In genomic region chr6:3232017-3232838, GRCh38 we compare ENCODE assay signal across 1 cellular context.
TF ChIP-seq lines count a peak whose summit lies in the region.

No MANE protein-coding gene starts in this region.

TF ChIP-seq in HepG2, 621 proteins besides CTCF, POLR2A, EP300 and RAD21 (continued from another document):
- no peak for TF ChIP-seq U2AF2 (IDR thresholded peaks at IDR 0.05; ENCODE audit: low read depth, low read length)
- no peak for TF ChIP-seq ZBTB7A (CRISPR knock-in tag; IDR thresholded peaks at IDR 0.05)
- no peak for TF ChIP-seq ZNF850 (CRISPR knock-in tag; conservative IDR thresholded peaks at IDR 0.05)
- TF ChIP-seq, protein P1, sequence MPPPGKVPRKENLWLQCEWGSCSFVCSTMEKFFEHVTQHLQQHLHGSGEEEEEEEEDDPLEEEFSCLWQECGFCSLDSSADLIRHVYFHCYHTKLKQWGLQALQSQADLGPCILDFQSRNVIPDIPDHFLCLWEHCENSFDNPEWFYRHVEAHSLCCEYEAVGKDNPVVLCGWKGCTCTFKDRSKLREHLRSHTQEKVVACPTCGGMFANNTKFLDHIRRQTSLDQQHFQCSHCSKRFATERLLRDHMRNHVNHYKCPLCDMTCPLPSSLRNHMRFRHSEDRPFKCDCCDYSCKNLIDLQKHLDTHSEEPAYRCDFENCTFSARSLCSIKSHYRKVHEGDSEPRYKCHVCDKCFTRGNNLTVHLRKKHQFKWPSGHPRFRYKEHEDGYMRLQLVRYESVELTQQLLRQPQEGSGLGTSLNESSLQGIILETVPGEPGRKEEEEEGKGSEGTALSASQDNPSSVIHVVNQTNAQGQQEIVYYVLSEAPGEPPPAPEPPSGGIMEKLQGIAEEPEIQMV (CRISPR knock-in tag; IDR thresholded peaks at IDR 0.05; ENCODE audit: low read depth): no peak
- TF ChIP-seq ZNF597 (CRISPR knock-in tag; IDR thresholded peaks at IDR 0.05): no peak
- 0 out of 2 replicates have a peak, but pooled peaks have one; percentile 81 for TF ChIP-seq ZNF501 (CRISPR knock-in tag; IDR thresholded peaks at IDR 0.05)
- TF ChIP-seq, protein P2, sequence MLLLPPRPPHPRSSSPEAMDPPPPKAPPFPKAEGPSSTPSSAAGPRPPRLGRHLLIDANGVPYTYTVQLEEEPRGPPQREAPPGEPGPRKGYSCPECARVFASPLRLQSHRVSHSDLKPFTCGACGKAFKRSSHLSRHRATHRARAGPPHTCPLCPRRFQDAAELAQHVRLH (CRISPR knock-in tag; IDR thresholded peaks at IDR 0.05; ENCODE audit: borderline replicate concordance, low read depth): no peak
- no peak for TF ChIP-seq ZNF382 (CRISPR knock-in tag; IDR thresholded peaks at IDR 0.05; ENCODE audit: borderline replicate concordance)
- TF ChIP-seq, protein P3, sequence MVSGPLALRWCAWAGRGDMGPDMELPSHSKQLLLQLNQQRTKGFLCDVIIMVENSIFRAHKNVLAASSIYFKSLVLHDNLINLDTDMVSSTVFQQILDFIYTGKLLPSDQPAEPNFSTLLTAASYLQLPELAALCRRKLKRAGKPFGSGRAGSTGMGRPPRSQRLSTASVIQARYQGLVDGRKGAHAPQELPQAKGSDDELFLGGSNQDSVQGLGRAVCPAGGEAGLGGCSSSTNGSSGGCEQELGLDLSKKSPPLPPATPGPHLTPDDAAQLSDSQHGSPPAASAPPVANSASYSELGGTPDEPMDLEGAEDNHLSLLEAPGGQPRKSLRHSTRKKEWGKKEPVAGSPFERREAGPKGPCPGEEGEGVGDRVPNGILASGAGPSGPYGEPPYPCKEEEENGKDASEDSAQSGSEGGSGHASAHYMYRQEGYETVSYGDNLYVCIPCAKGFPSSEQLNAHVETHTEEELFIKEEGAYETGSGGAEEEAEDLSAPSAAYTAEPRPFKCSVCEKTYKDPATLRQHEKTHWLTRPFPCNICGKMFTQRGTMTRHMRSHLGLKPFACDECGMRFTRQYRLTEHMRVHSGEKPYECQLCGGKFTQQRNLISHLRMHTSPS (CRISPR knock-in tag; IDR thresholded peaks at IDR 0.05; ENCODE audit: low read depth): 0 out of 2 replicates have a peak, but pooled peaks have one; percentile 0
- TF ChIP-seq, protein P4, sequence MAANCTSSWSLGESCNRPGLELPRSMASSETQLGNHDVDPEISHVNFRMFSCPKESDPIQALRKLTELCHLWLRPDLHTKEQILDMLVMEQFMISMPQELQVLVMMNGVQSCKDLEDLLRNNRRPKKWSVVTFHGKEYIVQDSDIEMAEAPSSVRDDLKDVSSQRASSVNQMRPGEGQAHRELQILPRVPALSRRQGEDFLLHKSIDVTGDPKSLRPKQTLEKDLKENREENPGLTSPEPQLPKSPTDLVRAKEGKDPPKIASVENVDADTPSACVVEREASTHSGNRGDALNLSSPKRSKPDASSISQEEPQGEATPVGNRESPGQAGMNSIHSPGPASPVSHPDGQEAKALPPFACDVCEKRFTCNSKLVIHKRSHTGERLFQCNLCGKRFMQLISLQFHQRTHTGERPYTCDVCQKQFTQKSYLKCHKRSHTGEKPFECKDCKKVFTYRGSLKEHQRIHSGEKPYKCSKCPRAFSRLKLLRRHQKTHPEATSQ (CRISPR knock-in tag; IDR thresholded peaks at IDR 0.05; ENCODE audit: borderline replicate concordance): no peak
- no peak for TF ChIP-seq ZNF569 (CRISPR knock-in tag; IDR thresholded peaks at IDR 0.05; ENCODE audit: borderline replicate concordance)
- no peak for TF ChIP-seq GABPB1 (CRISPR knock-in tag; IDR thresholded peaks at IDR 0.05)
- TF ChIP-seq, protein P5, sequence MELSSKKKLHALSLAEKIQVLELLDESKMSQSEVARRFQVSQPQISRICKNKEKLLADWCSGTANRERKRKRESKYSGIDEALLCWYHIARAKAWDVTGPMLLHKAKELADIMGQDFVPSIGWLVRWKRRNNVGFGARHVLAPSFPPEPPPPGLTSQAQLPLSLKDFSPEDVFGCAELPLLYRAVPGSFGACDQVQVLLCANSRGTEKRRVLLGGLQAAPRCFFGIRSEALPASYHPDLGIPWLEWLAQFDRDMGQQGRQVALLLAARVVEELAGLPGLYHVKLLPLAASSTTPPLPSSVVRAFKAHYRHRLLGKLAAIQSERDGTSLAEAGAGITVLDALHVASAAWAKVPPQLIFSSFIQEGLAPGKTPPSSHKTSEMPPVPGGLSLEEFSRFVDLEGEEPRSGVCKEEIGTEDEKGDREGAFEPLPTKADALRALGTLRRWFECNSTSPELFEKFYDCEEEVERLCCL (CRISPR knock-in tag; IDR thresholded peaks at IDR 0.05; ENCODE audit: borderline replicate concordance): no peak
